ENCODE assay signal across 11 cellular contexts in genomic region chr7:48096273-48096672, GRCh38. TPM values are rescaled to one million over a fixed set of nuclear protein-coding genes. Genes with fewer than 3 reads are reported as not detected.
DNase-seq lines count a peak whose midpoint lies in the region; ATAC-seq and TF ChIP-seq lines count a peak whose summit lies in the region.
"Had no signal": no experiment of that assay in that cellular context is flagged by ENCODE, and none has a peak within 500 bp of the region (broad histone marks: within the 10 kb centered on the region; RNA-seq: fewer than 3 reads in every experiment).

No MANE protein-coding gene starts in this region.

- peak overlapping the region; percentile 41 for H3K4ac ChIP-seq in trophoblast cell (ENCODE audit: low read depth, low read length)

- H4K91ac ChIP-seq in trophoblast cell (ENCODE audit: low read depth, low read length): no peak overlapping the region

- H3K27me3 ChIP-seq in colonic mucosa (no peaks in the 10 kb centered on the region), trophoblast cell (ENCODE audit: insufficient read depth, low read length) (no peaks in the 10 kb centered on the region)

- no CpG with 5 or more reads among the region's 2 CpGs for WGBS in trophoblast cell (ENCODE audit: extremely low coverage, insufficient coverage, insufficient read length)

- no peak overlapping the region for H3K18ac ChIP-seq in trophoblast cell (ENCODE audit: low read length)

- no peak overlapping the region for H4K8ac ChIP-seq in trophoblast cell (ENCODE audit: low read depth, low read length)

- no peak for TF ChIP-seq POLR2A in NB4 (IDR thresholded peaks at IDR 0.05; ENCODE audit: extremely low read depth, insufficient read length)

- no peak overlapping the region for H2BK12ac ChIP-seq in trophoblast cell (ENCODE audit: low read length)

- no peak overlapping the region for H2BK120ac ChIP-seq in trophoblast cell (ENCODE audit: insufficient read depth, low read length, poor library complexity)

- no peak overlapping the region for H3K4me3 ChIP-seq in NB4 (ENCODE audit: low read depth, low read length)
- no peak overlapping the region for H3K4me3 ChIP-seq in colonic mucosa
- no peak overlapping the region for H3K4me3 ChIP-seq in trophoblast cell (ENCODE audit: low read depth, low read length)

- H3K9me3 ChIP-seq in colonic mucosa: no peaks in the 10 kb centered on the region
- no peaks in the 10 kb centered on the region for H3K9me3 ChIP-seq in trophoblast cell (ENCODE audit: insufficient read depth, low read depth, low read length)

- H3K27ac ChIP-seq in colonic mucosa: peak overlapping the region; percentile 25
- H3K27ac ChIP-seq in trophoblast cell (ENCODE audit: low read depth, low read length): no peak overlapping the region

- peaks cover 1% of the 10 kb centered on the region for H3K79me2 ChIP-seq in trophoblast cell (ENCODE audit: control insufficient read depth, insufficient read depth, low read length, poor library complexity)

- H3K36me3 ChIP-seq in colonic mucosa (no peaks in the 10 kb centered on the region), trophoblast cell (ENCODE audit: control insufficient read depth in 1 of 2, insufficient read depth in 2 of 2, low read length in 2 of 2) (peaks cover 44 to 63% of the 10 kb centered on the region in 2 experiments)

- H2AK5ac ChIP-seq in trophoblast cell (ENCODE audit: low read length): no peak overlapping the region

- intact Hi-C loops in colonic mucosa (cut with DNase I): no loop called here

- H3K79me1 ChIP-seq in trophoblast cell (ENCODE audit: low read length): no peaks in the 10 kb centered on the region

- DNase-seq in activated CD4-positive, alpha-beta T cell treated with anti-CD3 and anti-CD28 coated beads for 48 hours: peak; percentile 42
- no peak for DNase-seq in activated CD4-positive, alpha-beta T cell treated with anti-CD3 and anti-CD28 coated beads, Interleukin-2, amount 50 U/mL, for 1 hour
- peak; percentile 56 for DNase-seq in NB4 (ENCODE audit: low read depth)
- DNase-seq in colonic mucosa: no peak
- no peak for DNase-seq in trophoblast cell
- no peak for DNase-seq in NCI-H2081 treated with DMSO at 0.1 percent for 48 hours (lab: John Stamatoyannopoulos, UW)
- DNase-seq: ACHN, NCI-H1694 treated with DMSO at 0.1 percent for 48 hours, OCI-M1 had no signal

- no peak overlapping the region for H2BK5ac ChIP-seq in trophoblast cell (ENCODE audit: low read depth, low read length, poor library complexity)

- H3K4me2 ChIP-seq in trophoblast cell (ENCODE audit: low read length): no peak overlapping the region

- no peak overlapping the region for H3K23ac ChIP-seq in trophoblast cell (ENCODE audit: low read length)

- H3K4me1 ChIP-seq in colonic mucosa (no peaks in the 10 kb centered on the region), trophoblast cell (ENCODE audit: control insufficient read depth in 1 of 2, insufficient read depth in 2 of 2, low read length in 2 of 2) (peaks cover 18 to 22% of the 10 kb centered on the region in 2 experiments)

- H2AFZ ChIP-seq in trophoblast cell (ENCODE audit: insufficient read depth, low read length, poor library complexity): no peak overlapping the region

- ATAC-seq in HG03469 (IDR thresholded peaks at IDR 0.05; ENCODE audit: unreplicated experiment) (no peak), HG02678 (IDR thresholded peaks at IDR 0.05; ENCODE audit: unreplicated experiment) (no peak)

- H3K9ac ChIP-seq in colonic mucosa (ENCODE audit: low read depth in 2 of 2, low read length in 2 of 2): no peak overlapping the region
- H3K9ac ChIP-seq in trophoblast cell (ENCODE audit: low read length): no peak overlapping the region

- no peak for TF ChIP-seq CTCF in NB4 (IDR thresholded peaks at IDR 0.05; ENCODE audit: low read depth, low read length)
- TF ChIP-seq CTCF in colonic mucosa (IDR thresholded peaks at IDR 0.05): no peak

- H3K14ac ChIP-seq in trophoblast cell (ENCODE audit: low read length): no peak overlapping the region

- no peak overlapping the region for H4K12ac ChIP-seq in trophoblast cell (ENCODE audit: low read depth, low read length)

RNA-seq across cellular contexts. Expression of gene UPP1, which starts 7.2 kb away (rescaled TPM):
- 10 to 100 TPM; 34.0 to 41.9 TPM for total RNA-seq in colonic mucosa
- 106 and 107 TPM in 2 replicates for polyA plus RNA-seq in trophoblast cell (2013)

Comparison
In these comparisons a context has a peak if more than half of its experiments do, and no peak if none do; other contexts are left out.
1. DNase-seq: peak in activated CD4-positive, alpha-beta T cell treated with anti-CD3 and anti-CD28 coated beads for 48 hours (single experiment) and NB4 (single experiment); none in activated CD4-positive, alpha-beta T cell treated with anti-CD3 and anti-CD28 coated beads, Interleukin-2, amount 50 U/mL, for 1 hour (single experiment), colonic mucosa (single experiment), trophoblast cell (0 of 2) and NCI-H2081 treated with DMSO at 0.1 percent for 48 hours (single experiment).